1 cellular context compared by ENCODE assay signal in the genomic region with DNA sequence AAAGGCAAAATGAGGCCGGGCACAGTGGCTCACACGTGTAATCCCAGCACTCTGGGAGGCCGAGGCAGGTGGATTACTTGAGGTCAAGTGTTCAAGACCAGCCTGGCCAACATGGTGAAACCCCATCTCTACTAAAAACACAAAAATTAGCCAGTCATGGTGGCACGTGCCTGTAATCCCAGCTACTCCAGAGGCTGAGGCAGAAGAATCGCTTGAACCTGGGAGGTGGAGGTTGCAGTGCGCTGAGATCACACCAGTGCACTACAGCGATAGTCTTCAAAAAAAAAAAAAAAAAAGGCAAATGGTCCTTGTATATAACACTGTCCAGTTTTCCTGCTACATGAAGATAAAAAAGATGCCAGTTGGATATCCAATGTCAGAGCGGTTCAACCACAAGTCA. TPM values are rescaled to one million over a fixed set of nuclear protein-coding genes. Genes with fewer than 3 reads are reported as not detected.
"Had no signal": no experiment of that assay in that cellular context is flagged by ENCODE, and none has a peak within 500 bp of the region (broad histone marks: within the 10 kb centered on the region; RNA-seq: fewer than 3 reads in every experiment).

No MANE protein-coding gene starts in this region.

RNA-seq across cellular contexts. Expression of a gene that starts 52.2 kb away (rescaled TPM):
- total RNA-seq: ascending aorta had no signal
